In genomic region chr19:3389876-3390361, GRCh38 we compare ENCODE assay signal across 9 cellular contexts. TPM values are rescaled to one million over a fixed set of nuclear protein-coding genes. Genes with fewer than 3 reads are reported as not detected.
DNase-seq lines count a peak whose midpoint lies in the region; ATAC-seq and TF ChIP-seq lines count a peak whose summit lies in the region.
"Had no signal": no experiment of that assay in that cellular context is flagged by ENCODE, and none has a peak within 500 bp of the region (broad histone marks: within the 10 kb centered on the region; RNA-seq: fewer than 3 reads in every experiment).

No MANE protein-coding gene starts in this region.

- no peaks in the 10 kb centered on the region for H3K9me3 ChIP-seq in mammary epithelial cell (replicated peaks; ENCODE audit: insufficient read depth, low read length)
- no peaks in the 10 kb centered on the region for H3K9me3 ChIP-seq in lower lobe of right lung
- H3K9me3 ChIP-seq in vagina, result no peaks in the 10 kb centered on the region

- BruUV-seq in MCF 10A (replicated peaks; lab: Mats Ljungman, UMichigan) (no TSS peak), mammary epithelial cell (replicated peaks; lab: Mats Ljungman, UMichigan) (no TSS peak)

- peaks cover 25% of the 10 kb centered on the region for H3K4me1 ChIP-seq in mammary epithelial cell (ENCODE audit: insufficient read depth, low read length)
- H3K4me1 ChIP-seq in lower lobe of right lung, result peaks cover 54% of the 10 kb centered on the region
- H3K4me1 ChIP-seq in vagina, result peaks cover 69% of the 10 kb centered on the region

- H3K27ac Mint-ChIP-seq in MCF 10A (ENCODE audit: low read depth, unreplicated experiment), result no peak overlapping the region
- H3K27ac Mint-ChIP-seq: activated CD4-positive, alpha-beta T cell treated with anti-CD3 and anti-CD28 coated beads for 36 hours had no signal

- no peak overlapping the region for H3K4me2 ChIP-seq in mammary epithelial cell (ENCODE audit: insufficient read depth, low read depth, low read length)

- ATAC-seq in lower lobe of right lung (no peak), GM19035 (IDR thresholded peaks at IDR 0.05; ENCODE audit: unreplicated experiment) (no peak)
- ATAC-seq: activated CD4-positive, alpha-beta T cell treated with anti-CD3 and anti-CD28 coated beads for 36 hours had no signal

- H4K20me1 ChIP-seq in mammary epithelial cell (ENCODE audit: insufficient read depth, low read length), result no peaks in the 10 kb centered on the region

- no peak for TF ChIP-seq CTCF in MCF 10A (IDR thresholded peaks at IDR 0.05; ENCODE audit: unreplicated experiment)
- TF ChIP-seq CTCF in mammary epithelial cell (conservative IDR thresholded peaks at IDR 0.05 in 1 of 2, IDR thresholded peaks at IDR 0.05 in 1 of 2; ENCODE audit: extremely low read depth in 1 of 2, insufficient read depth in 1 of 2, low read depth in 1 of 2, low read length in 2 of 2), result no peak
- TF ChIP-seq CTCF in cardiac fibroblast (IDR thresholded peaks at IDR 0.05; ENCODE audit: low read depth, low read length), result no peak
- no peak for TF ChIP-seq CTCF in lower lobe of right lung (IDR thresholded peaks at IDR 0.05)
- no peak for TF ChIP-seq CTCF in vagina (IDR thresholded peaks at IDR 0.05)

- DNase-seq in MCF 10A (ENCODE audit: unreplicated experiment), result peak; percentile 82
- no peak for DNase-seq in mammary epithelial cell
- DNase-seq in cardiac fibroblast (ENCODE audit: low read depth in 2 of 2), result peak; percentile 37 to 53
- no peak for DNase-seq in lower lobe of right lung
- DNase-seq in vagina (ENCODE audit: extremely low spot score in 2 of 2), result no peak
- no peak for DNase-seq in HPDE6-E6E7 (ENCODE audit: extremely low spot score)
- DNase-seq in KG1 (lab: John Stamatoyannopoulos, UW), result no peak
- DNase-seq: activated CD4-positive, alpha-beta T cell treated with anti-CD3 and anti-CD28 coated beads for 36 hours had no signal

- H3K27ac ChIP-seq in mammary epithelial cell (ENCODE audit: insufficient read depth, low read depth, low read length) (no peak overlapping the region), lower lobe of right lung (peak overlapping the region; percentile 51), vagina (peak overlapping the region; percentile 97)

- peaks cover 8% of the 10 kb centered on the region for H3K4me1 Mint-ChIP-seq in MCF 10A (ENCODE audit: insufficient read depth, unreplicated experiment)

- no peak overlapping the region for H2AFZ ChIP-seq in mammary epithelial cell (ENCODE audit: low read depth, low read length)

- peaks cover 41% of the 10 kb centered on the region for H3K36me3 Mint-ChIP-seq in MCF 10A (ENCODE audit: insufficient read depth, unreplicated experiment)

- H3K27me3 ChIP-seq in mammary epithelial cell (ENCODE audit: insufficient read depth, low read length), result no peaks in the 10 kb centered on the region
- no peaks in the 10 kb centered on the region for H3K27me3 ChIP-seq in lower lobe of right lung (ENCODE audit: low read depth)
- H3K27me3 ChIP-seq in vagina, result no peaks in the 10 kb centered on the region

- no peak overlapping the region for H3K4me3 Mint-ChIP-seq in MCF 10A (ENCODE audit: unreplicated experiment)
- H3K4me3 Mint-ChIP-seq: activated CD4-positive, alpha-beta T cell treated with anti-CD3 and anti-CD28 coated beads for 36 hours had no signal

- CTCF ChIA-PET in MCF 10A (lab: Yijun Ruan, JAX), result no interaction called here
- CTCF ChIA-PET in mammary epithelial cell (lab: Charles Lee; ENCODE audit: low non-redundant PET), result no interaction called here

- intact Hi-C loops in MCF 10A (cut with micrococcal nuclease), result no loop called here
- intact Hi-C loops in mammary epithelial cell (cut with micrococcal nuclease), result no loop called here
- intact Hi-C loops in lower lobe of right lung (cut with DNase I), result no loop called here
- intact Hi-C loops in vagina (cut with DNase I), result no loop called here

- H3K4me3 ChIP-seq in mammary epithelial cell (replicated peaks in 1 of 3; ENCODE audit: insufficient read depth in 1 of 3, low read depth in 2 of 3, low read length in 3 of 3) (no peak overlapping the region), cardiac fibroblast (replicated peaks in 1 of 2; ENCODE audit: low read depth in 2 of 2, low read length in 2 of 2) (no peak overlapping the region), lower lobe of right lung (no peak overlapping the region), vagina (peak overlapping the region in 1 of 2 donors; percentile 0)

- in situ Hi-C loops in mammary epithelial cell (cut with MboI; ENCODE audit: low sequenced_read_pairs in 2 of 2), result no loop called here

- POLR2A ChIA-PET in MCF 10A (lab: Yijun Ruan, JAX), result no interaction called here

- no peaks in the 10 kb centered on the region for H3K9me3 Mint-ChIP-seq in MCF 10A (ENCODE audit: unreplicated experiment)

- no peak for TF ChIP-seq POLR2A in vagina (IDR thresholded peaks at IDR 0.05)

- H3K9ac ChIP-seq in mammary epithelial cell (ENCODE audit: insufficient read depth, low read length), result no peak overlapping the region

- WGBS in mammary epithelial cell (ENCODE audit: low coverage, missing lambda C conversion rate), result 64% methylated on average over 16 of the region's 17 CpGs

- H3K36me3 ChIP-seq in mammary epithelial cell (ENCODE audit: insufficient read depth, low read length) (peaks cover 4% of the 10 kb centered on the region), lower lobe of right lung (peaks cover 11% of the 10 kb centered on the region), vagina (no peaks in the 10 kb centered on the region)

- H3K27me3 Mint-ChIP-seq in MCF 10A (ENCODE audit: insufficient read depth, unreplicated experiment), result no peaks in the 10 kb centered on the region
- H3K27me3 Mint-ChIP-seq: activated CD4-positive, alpha-beta T cell treated with anti-CD3 and anti-CD28 coated beads for 36 hours had no signal

- dilution Hi-C loops in mammary epithelial cell (cut with HindIII; ENCODE audit: low sequenced_read_pairs), result no loop called here

- peaks cover 77% of the 10 kb centered on the region for H3K79me2 ChIP-seq in mammary epithelial cell (ENCODE audit: insufficient read depth, low read length)

RNA-seq across cellular contexts. Expression of gene NFIC, which starts 23.5 kb away (rescaled TPM):
- total RNA-seq in MCF 10A (2022), result 83.4 and 85.5 TPM in 2 replicates
- 10 to 100 TPM; 43.7 to 77.5 TPM for total RNA-seq in mammary epithelial cell
- 8.9 TPM for polyA plus RNA-seq in mammary epithelial cell
- polyA minus RNA-seq in mammary epithelial cell, result 43.2 TPM
- total RNA-seq in lower lobe of right lung, result 132 TPM
- 142 TPM for total RNA-seq in vagina

Comparison
In these comparisons a context has a peak if more than half of its experiments do, and no peak if none do; other contexts are left out.
1. DNase-seq: peak in MCF 10A (single experiment) and cardiac fibroblast (2 of 2); none in mammary epithelial cell (single experiment), lower lobe of right lung (single experiment), vagina (0 of 2), HPDE6-E6E7 (single experiment) and KG1 (single experiment).